20 cellular contexts compared by ENCODE assay signal in genomic region chr11:132999031-132999430, GRCh38.
"Had no signal": no experiment of that assay in that cellular context is flagged by ENCODE, and none has a peak within 500 bp of the region (broad histone marks: within the 10 kb centered on the region; RNA-seq: fewer than 3 reads in every experiment).

No MANE protein-coding gene starts in this region.

- H3K4me1 ChIP-seq: gastrocnemius medialis, lower lobe of right lung, psoas muscle, suprapubic skin, vagina had no signal

- H3K27ac ChIP-seq: dorsolateral prefrontal cortex, gastrocnemius medialis, lower lobe of right lung, ovary, psoas muscle, sigmoid colon, suprapubic skin, vagina had no signal

- H3K27me3 ChIP-seq: ovary, vagina had no signal

- H3K4me3 ChIP-seq: dorsolateral prefrontal cortex, gastrocnemius medialis, lower lobe of right lung, ovary, psoas muscle, sigmoid colon, suprapubic skin, vagina had no signal

- H3K36me3 ChIP-seq: gastrocnemius medialis, lower lobe of right lung, ovary, sigmoid colon, suprapubic skin, vagina had no signal

- DNase-seq: dorsolateral prefrontal cortex; effector CD4-positive, alpha-beta T cell; gastrocnemius medialis; head of caudate nucleus; left ventricle myocardium superior; lower lobe of right lung; naive thymus-derived CD8-positive, alpha-beta T cell; nephron progenitor cell; nucleus accumbens; ovary; posterior cingulate gyrus; psoas muscle; sigmoid colon; stimulated activated CD4-positive, alpha-beta T cell treated with anti-CD3 and anti-CD28 coated beads, Interleukin-2, amount 100 ng/mL, for 24 hours; stimulated activated CD4-positive, alpha-beta T cell treated with anti-CD3 and anti-CD28 coated beads, Interleukin-4, amount 100 ng/mL, for 4 hours; stimulated activated naive CD4-positive, alpha-beta T cell; stimulated activated naive CD8-positive, alpha-beta T cell treated with anti-CD3 and anti-CD28 coated beads, Interleukin-15, amount 100 ng/mL, for 72 hours; trophoblast cell had no signal

- H3K9me3 ChIP-seq: gastrocnemius medialis, lower lobe of right lung, ovary, psoas muscle, sigmoid colon, suprapubic skin, vagina had no signal
